Comparison of ENCODE assay signal across 18 cellular contexts in genomic region chr10:67816719-67817118, GRCh38. TPM values are rescaled to one million over a fixed set of nuclear protein-coding genes. Genes with fewer than 3 reads are reported as not detected.
DNase-seq lines count a peak whose midpoint lies in the region; ATAC-seq and TF ChIP-seq lines count a peak whose summit lies in the region.
"Had no signal": no experiment of that assay in that cellular context is flagged by ENCODE, and none has a peak within 500 bp of the region (broad histone marks: within the 10 kb centered on the region; RNA-seq: fewer than 3 reads in every experiment).

No MANE protein-coding gene starts in this region.

- H3K27me3 ChIP-seq in right atrium auricular region (no peaks in the 10 kb centered on the region), MM.1S (replicated peaks; ENCODE audit: insufficient read depth, low read length) (no peaks in the 10 kb centered on the region)
- H3K27me3 ChIP-seq: BLaER1 treated with 17β-estradiol and CSF1 and Interleukin-3, amounts not matched to agents 10 nM and 100 nM had no signal

- H3K4me2 ChIP-seq in MM.1S (ENCODE audit: low read depth, low read length) = no peak overlapping the region
- H3K4me2 ChIP-seq: BLaER1 treated with 17β-estradiol and CSF1 and Interleukin-3, amounts not matched to agents 10 nM and 100 nM had no signal

- H3K4me1 ChIP-seq in right atrium auricular region = no peaks in the 10 kb centered on the region
- H3K4me1 ChIP-seq in MM.1S (ENCODE audit: low read length) = no peaks in the 10 kb centered on the region
- H3K4me1 ChIP-seq: BLaER1 treated with 17β-estradiol and CSF1 and Interleukin-3, amounts not matched to agents 10 nM and 100 nM had no signal

- intact Hi-C loops in activated CD4-positive, alpha-beta memory T cell treated with anti-CD3 and anti-CD28 coated beads for 36 hours (cut with micrococcal nuclease) = no loop called here
- intact Hi-C loops in left ventricle myocardium superior (cut with micrococcal nuclease) = no loop called here

- no peaks in the 10 kb centered on the region for H3K9me3 Mint-ChIP-seq in activated CD4-positive, alpha-beta memory T cell treated with anti-CD3 and anti-CD28 coated beads for 36 hours
- H3K9me3 Mint-ChIP-seq in activated CD4-positive, alpha-beta memory T cell treated with anti-CD3 and anti-CD28 coated beads, Interleukin-2, amount 10 ng/mL, durations not matched to agents 7 days and 5 days = no peaks in the 10 kb centered on the region
- H3K9me3 Mint-ChIP-seq in activated naive CD8-positive, alpha-beta T cell treated with anti-CD3 and anti-CD28 coated beads, Interleukin-2, amount 50 U/mL, for 24 hours = no peaks in the 10 kb centered on the region
- no peaks in the 10 kb centered on the region for H3K9me3 Mint-ChIP-seq in stimulated activated naive CD8-positive, alpha-beta T cell treated with anti-CD3 and anti-CD28 coated beads, Interleukin-15, amount 100 ng/mL, for 72 hours
- H3K9me3 Mint-ChIP-seq: CD8-positive, alpha-beta memory T cell had no signal

- CTCF ChIA-PET in activated CD4-positive, alpha-beta memory T cell treated with anti-CD3 and anti-CD28 coated beads for 36 hours (lab: Charles Lee) = interaction anchor here (0.8 to 1.9 kb wide), 3 partner anchors 28 to 40 kb away, joined by 3 to 16 read pairs (median 6); no protein-coding TSS in a partner anchor
- CTCF ChIA-PET in activated CD4-positive, alpha-beta memory T cell treated with anti-CD3 and anti-CD28 coated beads, Interleukin-2, amount 10 ng/mL, durations not matched to agents 7 days and 5 days (lab: Charles Lee) = interaction anchor here (1.1 to 1.8 kb wide), 2 partner anchors 28 kb away, joined by 5 to 7 read pairs; no protein-coding TSS in a partner anchor

- no peaks in the 10 kb centered on the region for H3F3A ChIP-seq in MM.1S (ENCODE audit: insufficient read depth, low read length)

- POLR2A ChIA-PET in activated CD4-positive, alpha-beta memory T cell treated with anti-CD3 and anti-CD28 coated beads for 36 hours (lab: Charles Lee) = interaction anchor here (2.2 kb wide), 1 partner anchor 26 kb away, joined by 15 read pairs; no protein-coding TSS in a partner anchor
- POLR2A ChIA-PET in activated CD4-positive, alpha-beta memory T cell treated with anti-CD3 and anti-CD28 coated beads, Interleukin-2, amount 10 ng/mL, durations not matched to agents 7 days and 5 days (lab: Charles Lee) = no interaction called here

- no peak overlapping the region for H2AFZ ChIP-seq in MM.1S (ENCODE audit: low read length)

- no peaks in the 10 kb centered on the region for H3K79me2 ChIP-seq in MM.1S (ENCODE audit: low read length)

- H3K9me3 ChIP-seq in right atrium auricular region (no peaks in the 10 kb centered on the region), MM.1S (replicated peaks; ENCODE audit: insufficient read depth, low read length) (no peaks in the 10 kb centered on the region)

- H3K4me1 Mint-ChIP-seq in activated CD4-positive, alpha-beta memory T cell treated with anti-CD3 and anti-CD28 coated beads for 36 hours (ENCODE audit: low read depth) = peaks cover 29% of the 10 kb centered on the region
- peaks cover 31% of the 10 kb centered on the region for H3K4me1 Mint-ChIP-seq in activated CD4-positive, alpha-beta memory T cell treated with anti-CD3 and anti-CD28 coated beads, Interleukin-2, amount 10 ng/mL, durations not matched to agents 7 days and 5 days
- H3K4me1 Mint-ChIP-seq in activated naive CD8-positive, alpha-beta T cell treated with anti-CD3 and anti-CD28 coated beads, Interleukin-2, amount 50 U/mL, for 24 hours = peaks cover 37% of the 10 kb centered on the region
- peaks cover 50% of the 10 kb centered on the region for H3K4me1 Mint-ChIP-seq in stimulated activated naive CD8-positive, alpha-beta T cell treated with anti-CD3 and anti-CD28 coated beads, Interleukin-15, amount 100 ng/mL, for 72 hours
- H3K4me1 Mint-ChIP-seq: CD8-positive, alpha-beta memory T cell had no signal

- no peak overlapping the region for H3K4me3 Mint-ChIP-seq in activated CD4-positive, alpha-beta memory T cell treated with anti-CD3 and anti-CD28 coated beads for 36 hours
- no peak overlapping the region for H3K4me3 Mint-ChIP-seq in activated CD4-positive, alpha-beta memory T cell treated with anti-CD3 and anti-CD28 coated beads, Interleukin-2, amount 10 ng/mL, durations not matched to agents 7 days and 5 days
- H3K4me3 Mint-ChIP-seq in activated naive CD8-positive, alpha-beta T cell treated with anti-CD3 and anti-CD28 coated beads, Interleukin-2, amount 50 U/mL, for 24 hours = no peak overlapping the region
- H3K4me3 Mint-ChIP-seq in stimulated activated naive CD8-positive, alpha-beta T cell treated with anti-CD3 and anti-CD28 coated beads, Interleukin-15, amount 100 ng/mL, for 72 hours = peak overlapping the region; percentile 38 to 65
- H3K4me3 Mint-ChIP-seq: CD8-positive, alpha-beta memory T cell had no signal

- ATAC-seq in left ventricle myocardium superior = peak; percentile 67
- no peak for ATAC-seq in activated naive CD8-positive, alpha-beta T cell treated with anti-CD3 and anti-CD28 coated beads, Interleukin-2, amount 50 U/mL, for 24 hours
- no peak for ATAC-seq in stimulated activated naive CD8-positive, alpha-beta T cell treated with anti-CD3 and anti-CD28 coated beads, Interleukin-15, amount 100 ng/mL, for 72 hours

- no peaks in the 10 kb centered on the region for H3K36me3 ChIP-seq in right atrium auricular region
- H3K36me3 ChIP-seq in MM.1S (replicated peaks; ENCODE audit: insufficient read depth, low read length) = no peaks in the 10 kb centered on the region
- H3K36me3 ChIP-seq: BLaER1 treated with 17β-estradiol and CSF1 and Interleukin-3, amounts not matched to agents 10 nM and 100 nM had no signal

- no peaks in the 10 kb centered on the region for H3K36me3 Mint-ChIP-seq in activated CD4-positive, alpha-beta memory T cell treated with anti-CD3 and anti-CD28 coated beads for 36 hours
- H3K36me3 Mint-ChIP-seq in activated CD4-positive, alpha-beta memory T cell treated with anti-CD3 and anti-CD28 coated beads, Interleukin-2, amount 10 ng/mL, durations not matched to agents 7 days and 5 days (ENCODE audit: low read depth) = peaks cover 8% of the 10 kb centered on the region
- peaks cover 2% of the 10 kb centered on the region for H3K36me3 Mint-ChIP-seq in activated naive CD8-positive, alpha-beta T cell treated with anti-CD3 and anti-CD28 coated beads, Interleukin-2, amount 50 U/mL, for 24 hours (ENCODE audit: low read depth)

- H3K27ac ChIP-seq in right atrium auricular region (no peak overlapping the region), MM.1S (ENCODE audit: low read length) (no peak overlapping the region)
- H3K27ac ChIP-seq: BLaER1 treated with 17β-estradiol and CSF1 and Interleukin-3, amounts not matched to agents 10 nM and 100 nM had no signal

- no peaks in the 10 kb centered on the region for H4K20me1 ChIP-seq in MM.1S (ENCODE audit: insufficient read depth, low read length)
- H4K20me1 ChIP-seq: BLaER1 treated with 17β-estradiol and CSF1 and Interleukin-3, amounts not matched to agents 10 nM and 100 nM had no signal

- DNase-seq in activated CD4-positive, alpha-beta memory T cell treated with anti-CD3 and anti-CD28 coated beads for 36 hours = no peak
- DNase-seq in activated CD4-positive, alpha-beta memory T cell treated with anti-CD3 and anti-CD28 coated beads, Interleukin-2, amount 10 ng/mL, durations not matched to agents 7 days and 5 days = no peak
- DNase-seq in left ventricle myocardium superior (no peak), right atrium auricular region (ENCODE audit: low spot score) (no peak), MM.1S (no peak), NCI-H345 treated with DMSO at 0.1 percent for 48 hours (lab: John Stamatoyannopoulos, UW; ENCODE audit: unreplicated experiment) (no peak)
- DNase-seq in activated naive CD8-positive, alpha-beta T cell treated with anti-CD3 and anti-CD28 coated beads, Interleukin-2, amount 50 U/mL, for 24 hours = no peak
- no peak for DNase-seq in stimulated activated naive CD8-positive, alpha-beta T cell treated with anti-CD3 and anti-CD28 coated beads, Interleukin-15, amount 100 ng/mL, for 72 hours
- DNase-seq: CD8-positive, alpha-beta memory T cell; DMS79 treated with DMSO at 0.1 percent for 48 hours; NCI-H1105; NCI-H2081; NCI-H2171 treated with DMSO at 0.1 percent for 48 hours; NCI-H510A; NCI-H748 treated with DMSO at 0.1 percent for 48 hours; NK-92 treated with Interleukin-12 subunit alpha and Interleukin-12 subunit beta, amount 100 ng/mL, for 24 hours; SHP77 had no signal

- no peak for TF ChIP-seq CTCF in right atrium auricular region (IDR thresholded peaks at IDR 0.05)
- no peak for TF ChIP-seq CTCF in MM.1S (IDR thresholded peaks at IDR 0.05; ENCODE audit: low read length)

- H3K4me3 ChIP-seq in right atrium auricular region (no peak overlapping the region), MM.1S (ENCODE audit: low read length) (no peak overlapping the region)
- H3K4me3 ChIP-seq: BLaER1 treated with 17β-estradiol and CSF1 and Interleukin-3, amounts not matched to agents 10 nM and 100 nM had no signal

- H3K27me3 Mint-ChIP-seq in activated CD4-positive, alpha-beta memory T cell treated with anti-CD3 and anti-CD28 coated beads for 36 hours = peaks cover 3% of the 10 kb centered on the region
- no peaks in the 10 kb centered on the region for H3K27me3 Mint-ChIP-seq in activated CD4-positive, alpha-beta memory T cell treated with anti-CD3 and anti-CD28 coated beads, Interleukin-2, amount 10 ng/mL, durations not matched to agents 7 days and 5 days
- peaks cover 5% of the 10 kb centered on the region for H3K27me3 Mint-ChIP-seq in activated naive CD8-positive, alpha-beta T cell treated with anti-CD3 and anti-CD28 coated beads, Interleukin-2, amount 50 U/mL, for 24 hours
- H3K27me3 Mint-ChIP-seq in stimulated activated naive CD8-positive, alpha-beta T cell treated with anti-CD3 and anti-CD28 coated beads, Interleukin-15, amount 100 ng/mL, for 72 hours = no peaks in the 10 kb centered on the region

- no peak overlapping the region for H3K9ac ChIP-seq in MM.1S (ENCODE audit: low read length)
- H3K9ac ChIP-seq: BLaER1 treated with 17β-estradiol and CSF1 and Interleukin-3, amounts not matched to agents 10 nM and 100 nM had no signal

- peak overlapping the region; percentile 66 for H3K27ac Mint-ChIP-seq in activated CD4-positive, alpha-beta memory T cell treated with anti-CD3 and anti-CD28 coated beads for 36 hours
- no peak overlapping the region for H3K27ac Mint-ChIP-seq in activated CD4-positive, alpha-beta memory T cell treated with anti-CD3 and anti-CD28 coated beads, Interleukin-2, amount 10 ng/mL, durations not matched to agents 7 days and 5 days
- peak overlapping the region; percentile 74 for H3K27ac Mint-ChIP-seq in activated naive CD8-positive, alpha-beta T cell treated with anti-CD3 and anti-CD28 coated beads, Interleukin-2, amount 50 U/mL, for 24 hours
- peak overlapping the region; percentile 91 to 94 for H3K27ac Mint-ChIP-seq in stimulated activated naive CD8-positive, alpha-beta T cell treated with anti-CD3 and anti-CD28 coated beads, Interleukin-15, amount 100 ng/mL, for 72 hours
- H3K27ac Mint-ChIP-seq: CD8-positive, alpha-beta memory T cell had no signal

- no peaks in the 10 kb centered on the region for H3K9me2 ChIP-seq in MM.1S (replicated peaks; ENCODE audit: insufficient read depth, low read length)

RNA-seq across cellular contexts. Expression of gene DNAJC12, which starts 21.3 kb away (rescaled TPM):
- total RNA-seq in activated CD4-positive, alpha-beta memory T cell treated with anti-CD3 and anti-CD28 coated beads for 36 hours = 10 to 100 TPM in 1 of 2 experiments, 1 to 10 TPM in 1; 8.8 to 11.5 TPM
- 1 to 10 TPM; 4.1 to 6.1 TPM for total RNA-seq in activated CD4-positive, alpha-beta memory T cell treated with anti-CD3 and anti-CD28 coated beads, Interleukin-2, amount 10 ng/mL, durations not matched to agents 7 days and 5 days
- total RNA-seq in left ventricle myocardium superior = 4.3 TPM
- 1 to 10 TPM; 2.6 to 6.0 TPM for total RNA-seq in right atrium auricular region

Comparison
In these comparisons a context has a peak if more than half of its experiments do, and no peak if none do; other contexts are left out.
1. H3K4me3 Mint-ChIP-seq: peak in stimulated activated naive CD8-positive, alpha-beta T cell treated with anti-CD3 and anti-CD28 coated beads, Interleukin-15, amount 100 ng/mL, for 72 hours (2 of 2); none in activated CD4-positive, alpha-beta memory T cell treated with anti-CD3 and anti-CD28 coated beads for 36 hours (single experiment), activated CD4-positive, alpha-beta memory T cell treated with anti-CD3 and anti-CD28 coated beads, Interleukin-2, amount 10 ng/mL, durations not matched to agents 7 days and 5 days (single experiment) and activated naive CD8-positive, alpha-beta T cell treated with anti-CD3 and anti-CD28 coated beads, Interleukin-2, amount 50 U/mL, for 24 hours (single experiment).